15 cellular contexts compared by ENCODE assay signal in the genomic region with DNA sequence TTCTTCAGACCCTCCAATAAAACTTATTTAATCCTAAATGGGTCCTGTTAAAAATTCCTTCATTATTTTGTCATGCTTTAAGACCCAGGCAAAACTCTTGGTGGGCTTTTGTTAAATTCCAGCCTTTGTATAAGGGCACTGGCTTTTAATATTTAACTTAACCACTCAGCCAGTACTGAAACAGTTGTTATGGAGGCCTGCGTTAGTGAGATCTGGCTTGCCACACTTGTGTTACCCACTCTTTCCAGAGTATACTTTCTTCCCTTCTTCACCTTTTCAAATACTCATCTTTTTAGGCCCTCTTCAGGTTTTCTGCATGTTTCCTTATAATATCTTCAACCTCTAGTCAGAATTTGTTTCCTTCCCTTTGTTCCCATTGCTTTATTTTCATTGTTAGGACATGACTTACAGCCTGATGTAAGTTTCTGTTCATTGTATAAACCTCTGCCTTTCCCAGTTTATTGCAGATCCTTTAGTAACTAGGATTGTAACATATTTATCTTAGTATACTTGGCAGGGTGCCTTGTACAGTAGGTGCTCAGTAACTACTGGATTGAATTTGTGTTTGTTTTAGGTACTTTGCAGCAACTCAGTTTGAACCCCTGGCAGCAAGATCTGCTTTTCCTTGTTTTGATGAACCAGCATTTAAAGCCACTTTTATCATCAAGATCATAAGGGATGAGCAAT. TPM values are rescaled to one million over a fixed set of nuclear protein-coding genes. Genes with fewer than 3 reads are reported as not detected.
DNase-seq lines count a peak whose midpoint lies in the region; ATAC-seq and TF ChIP-seq lines count a peak whose summit lies in the region.
"Had no signal": no experiment of that assay in that cellular context is flagged by ENCODE, and none has a peak within 500 bp of the region (broad histone marks: within the 10 kb centered on the region; RNA-seq: fewer than 3 reads in every experiment).

No MANE protein-coding gene starts in this region.

- no peaks in the 10 kb centered on the region for H4K20me1 ChIP-seq in MM.1S (ENCODE audit: insufficient read depth, low read length)

- H3K36me3 ChIP-seq in SJSA1 = peaks cover 4% of the 10 kb centered on the region
- H3K36me3 ChIP-seq in MM.1S (replicated peaks; ENCODE audit: insufficient read depth, low read length) = peaks cover 5% of the 10 kb centered on the region; the same call in 1 of the 2 replicates
- H3K36me3 ChIP-seq in WERI-Rb-1 = peaks cover 14% of the 10 kb centered on the region

- no peaks in the 10 kb centered on the region for H3F3A ChIP-seq in MM.1S (ENCODE audit: insufficient read depth, low read length)

- no peaks in the 10 kb centered on the region for H3K9me2 ChIP-seq in MM.1S (replicated peaks; ENCODE audit: insufficient read depth, low read length)

- no peak overlapping the region for H3K4me3 Mint-ChIP-seq in natural killer cell treated with Interleukin-12 subunit alpha and Interleukin-12 subunit beta and Interleukin-15 and Interleukin-18, amount 100 ng/mL, for 72 hours
- H3K4me3 Mint-ChIP-seq: endodermal cell had no signal

- H3K4me3 ChIP-seq in SJSA1 = no peak overlapping the region
- H3K4me3 ChIP-seq in fibroblast of villous mesenchyme (ENCODE audit: low read depth, low read length) = no peak overlapping the region
- no peak overlapping the region for H3K4me3 ChIP-seq in MM.1S (ENCODE audit: low read length)
- no peak overlapping the region for H3K4me3 ChIP-seq in WERI-Rb-1 (ENCODE audit: low read depth, low read length)
- H3K4me3 ChIP-seq: left ventricle myocardium inferior, smooth muscle cell had no signal

- H3K4me1 Mint-ChIP-seq in natural killer cell treated with Interleukin-12 subunit alpha and Interleukin-12 subunit beta and Interleukin-15 and Interleukin-18, amount 100 ng/mL, for 72 hours (ENCODE audit: low read depth in 2 of 2) = peaks cover 46 to 49% of the 10 kb centered on the region in 2 donors

- peak; percentile 46 for ATAC-seq in GM18909 (IDR thresholded peaks at IDR 0.05; ENCODE audit: poor library complexity, unreplicated experiment)
- no peak for ATAC-seq in natural killer cell treated with Interleukin-12 subunit alpha and Interleukin-12 subunit beta and Interleukin-15 and Interleukin-18, amount 100 ng/mL, for 72 hours
- ATAC-seq in HG03460 (IDR thresholded peaks at IDR 0.05; ENCODE audit: unreplicated experiment) = no peak

- DNase-seq in SJSA1 (ENCODE audit: low read depth in 1 of 2, low spot score in 2 of 2) (no peak), fibroblast of villous mesenchyme (ENCODE audit: low read depth) (peak; percentile 69), MM.1S (no peak), WERI-Rb-1 (no peak), COLO668 (lab: John Stamatoyannopoulos, UW; ENCODE audit: unreplicated experiment) (no peak)
- no peak for DNase-seq in natural killer cell treated with Interleukin-12 subunit alpha and Interleukin-12 subunit beta and Interleukin-15 and Interleukin-18, amount 100 ng/mL, for 72 hours (ENCODE audit: low spot score)
- DNase-seq: activated CD4-positive, alpha-beta T cell treated with anti-CD3 and anti-CD28 coated beads, Interleukin-2, amount 50 U/mL, for 1 hour; endodermal cell; left ventricle myocardium inferior; NCI-H2081 treated with DMSO at 0.1 percent for 48 hours; NCI-H774; T-helper 2 cell had no signal

- no peaks in the 10 kb centered on the region for H3K27me3 ChIP-seq in SJSA1 (replicated peaks)
- H3K27me3 ChIP-seq in MM.1S (replicated peaks; ENCODE audit: insufficient read depth, low read length) = no peaks in the 10 kb centered on the region
- no peaks in the 10 kb centered on the region for H3K27me3 ChIP-seq in WERI-Rb-1 (ENCODE audit: insufficient read depth, low read depth, severe bottlenecking)

- H3K79me2 ChIP-seq in MM.1S (ENCODE audit: low read length) = no peaks in the 10 kb centered on the region

- no peaks in the 10 kb centered on the region for H3K9me3 Mint-ChIP-seq in natural killer cell treated with Interleukin-12 subunit alpha and Interleukin-12 subunit beta and Interleukin-15 and Interleukin-18, amount 100 ng/mL, for 72 hours
- H3K9me3 Mint-ChIP-seq: endodermal cell had no signal

- H3K9ac ChIP-seq in MM.1S (ENCODE audit: low read length) = no peak overlapping the region

- no peak overlapping the region for H3K4me2 ChIP-seq in MM.1S (ENCODE audit: low read depth, low read length)
- H3K4me2 ChIP-seq: smooth muscle cell had no signal

- no peak overlapping the region for H2AFZ ChIP-seq in MM.1S (ENCODE audit: low read length)

- peak overlapping the region; percentile 6 to 26 for H3K27ac Mint-ChIP-seq in natural killer cell treated with Interleukin-12 subunit alpha and Interleukin-12 subunit beta and Interleukin-15 and Interleukin-18, amount 100 ng/mL, for 72 hours
- H3K27ac Mint-ChIP-seq: endodermal cell had no signal

- H3K36me3 Mint-ChIP-seq in natural killer cell treated with Interleukin-12 subunit alpha and Interleukin-12 subunit beta and Interleukin-15 and Interleukin-18, amount 100 ng/mL, for 72 hours = peaks cover 31% of the 10 kb centered on the region

- H3K4me1 ChIP-seq in SJSA1 (replicated peaks) = peaks cover 5% of the 10 kb centered on the region
- H3K4me1 ChIP-seq in MM.1S (ENCODE audit: low read length) = no peaks in the 10 kb centered on the region

- H3K9me3 ChIP-seq in SJSA1 (replicated peaks) (no peaks in the 10 kb centered on the region), MM.1S (replicated peaks; ENCODE audit: insufficient read depth, low read length) (no peaks in the 10 kb centered on the region), WERI-Rb-1 (ENCODE audit: severe bottlenecking) (no peaks in the 10 kb centered on the region)
- H3K9me3 ChIP-seq: left ventricle myocardium inferior had no signal

- H3K27ac ChIP-seq in SJSA1 (0 out of 2 replicates have a peak overlapping the region, but pooled peaks have one; percentile 1), MM.1S (ENCODE audit: low read length) (no peak overlapping the region), WERI-Rb-1 (no peak overlapping the region)
- H3K27ac ChIP-seq: left ventricle myocardium inferior had no signal

- no peaks in the 10 kb centered on the region for H3K27me3 Mint-ChIP-seq in natural killer cell treated with Interleukin-12 subunit alpha and Interleukin-12 subunit beta and Interleukin-15 and Interleukin-18, amount 100 ng/mL, for 72 hours

- no peak for TF ChIP-seq CTCF in fibroblast of villous mesenchyme (IDR thresholded peaks at IDR 0.05; ENCODE audit: insufficient read depth, low read depth, low read length)
- TF ChIP-seq CTCF in MM.1S (IDR thresholded peaks at IDR 0.05; ENCODE audit: low read length) = no peak
- no peak for TF ChIP-seq CTCF in WERI-Rb-1 (IDR thresholded peaks at IDR 0.05; ENCODE audit: low read depth, low read length)

RNA-seq across cellular contexts. Expression of gene LNPEP, which starts 48.8 kb away (rescaled TPM):
- total RNA-seq in SJSA1 (2014; rRNA removed; shearing (Covaris generic)) = 16.0 and 23.7 TPM in 2 replicates
- total RNA-seq in fibroblast of villous mesenchyme = 32.2 and 42.7 TPM in 2 replicates
- 100 to 1,000 TPM; 108 to 180 TPM for total RNA-seq in natural killer cell treated with Interleukin-12 subunit alpha and Interleukin-12 subunit beta and Interleukin-15 and Interleukin-18, amount 100 ng/mL, for 72 hours
